In the genomic region with DNA sequence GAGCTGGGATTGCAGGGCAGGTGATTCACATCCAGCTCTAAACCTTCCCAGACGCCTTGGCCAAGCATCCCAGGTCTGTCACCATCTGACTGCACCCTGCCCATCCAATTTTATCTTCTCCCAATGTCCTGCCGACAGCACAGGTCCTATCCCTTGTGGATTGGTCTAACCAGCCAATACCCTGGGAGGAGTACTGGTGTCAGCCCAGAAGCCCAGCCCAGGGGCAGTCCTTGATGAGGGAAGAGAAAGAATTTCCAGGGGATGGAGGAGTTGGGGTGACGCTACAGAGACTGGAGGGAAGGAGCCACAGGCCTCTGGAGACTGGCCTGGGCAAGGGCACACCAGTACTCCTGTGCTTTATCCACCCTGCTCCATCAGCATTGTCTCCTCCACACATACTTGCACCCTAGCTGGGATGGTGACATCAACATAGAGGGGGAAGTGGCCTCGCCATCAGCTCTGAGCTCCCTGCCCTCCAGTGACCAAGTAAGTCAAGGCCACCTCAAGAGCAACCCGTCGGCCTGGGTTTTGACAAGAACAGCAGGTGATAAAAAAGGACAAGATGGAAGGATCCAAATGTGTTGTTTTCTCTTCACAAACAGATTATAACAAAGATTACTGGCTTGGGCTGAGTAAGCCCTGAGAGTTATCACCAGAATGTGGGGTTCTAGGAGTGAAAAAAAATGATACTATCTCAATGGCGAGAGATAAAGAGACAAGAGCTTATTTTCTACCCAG, we compare ENCODE assay signal across 18 cellular contexts.
DNase-seq lines count a peak whose midpoint lies in the region; ATAC-seq, FAIRE-seq and TF ChIP-seq lines count a peak whose summit lies in the region.
"Had no signal": no experiment of that assay in that cellular context is flagged by ENCODE, and none has a peak within 500 bp of the region (broad histone marks: within the 10 kb centered on the region; RNA-seq: fewer than 3 reads in every experiment).

No MANE protein-coding gene starts in this region.

- DNase-seq in WERI-Rb-1, result peak; percentile 29
- DNase-seq in urothelium cell line (ENCODE audit: low spot score), result no peak
- no peak for DNase-seq in activated CD4-positive, CD25-positive, alpha-beta regulatory T cell (lab: John Stamatoyannopoulos, UW)
- DNase-seq in testis, result no peak
- DNase-seq in cerebellar cortex (ENCODE audit: low spot score), result no peak
- DNase-seq: ACHN; Caco-2; CD4-positive, alpha-beta T cell; GOT3; H9 had no signal

- no peak for TF ChIP-seq CTCF in HEK293 (tag by site-specific recombination; IDR thresholded peaks at IDR 0.05)
- no peak for TF ChIP-seq CTCF in WERI-Rb-1 (IDR thresholded peaks at IDR 0.05; ENCODE audit: low read depth, low read length)
- no peak for TF ChIP-seq CTCF in gastroesophageal sphincter (IDR thresholded peaks at IDR 0.05)
- no peak for TF ChIP-seq CTCF in testis (IDR thresholded peaks at IDR 0.05)

- H3K36me3 ChIP-seq in HEK293 (ENCODE audit: control insufficient read depth in 2 of 2, insufficient read depth in 1 of 2, low read length in 2 of 2) (no peaks in the 10 kb centered on the region), WERI-Rb-1 (no peaks in the 10 kb centered on the region), gastroesophageal sphincter (no peaks in the 10 kb centered on the region), testis (ENCODE audit: low read depth, missing control alignments) (no peaks in the 10 kb centered on the region)

- CTCF ChIA-PET in HEK293 (lab: Yijun Ruan, JAX), result interaction anchor here (0.6 to 1.6 kb wide), 2 partner anchors 11 to 14 kb away, joined by 4 read pairs; no protein-coding TSS in a partner anchor

- peak; percentile 28 for ATAC-seq in gastroesophageal sphincter

- TF ChIP-seq EP300 in gastroesophageal sphincter (IDR thresholded peaks at IDR 0.05), result no peak

- H3K9me3 ChIP-seq in HEK293 (ENCODE audit: control insufficient read depth, insufficient read depth, low read depth, low read length) (no peaks in the 10 kb centered on the region), WERI-Rb-1 (ENCODE audit: severe bottlenecking) (peaks cover 13% of the 10 kb centered on the region), gastroesophageal sphincter (peaks cover 0 to 10% (median 0%) of the 10 kb centered on the region in 3 donors), testis (no peaks in the 10 kb centered on the region)
- H3K9me3 ChIP-seq: Caco-2 had no signal

- peak; percentile 42 for FAIRE-seq in urothelium cell line (lab: Jason Lieb, UNC)
- FAIRE-seq: A204.1, D721Med, G401.6, GM12891, GM19239 had no signal

- intact Hi-C loops in testis (cut with DNase I; ENCODE audit: low total_unique reads), result no loop called here

- H3K27ac ChIP-seq in HEK293 (ENCODE audit: extremely low read depth, low read depth, low read length) (no peak overlapping the region), WERI-Rb-1 (peak overlapping the region; percentile 20; the same call in 1 of the 2 replicates), gastroesophageal sphincter (no peak overlapping the region), testis (no peak overlapping the region)
- H3K27ac ChIP-seq: C4-2B had no signal

- no peaks in the 10 kb centered on the region for H3K27me3 ChIP-seq in WERI-Rb-1 (ENCODE audit: insufficient read depth, low read depth, severe bottlenecking)
- peaks cover 11% of the 10 kb centered on the region for H3K27me3 ChIP-seq in gastroesophageal sphincter
- H3K27me3 ChIP-seq in testis, result no peaks in the 10 kb centered on the region

- H3K4me3 ChIP-seq in HEK293 (ENCODE audit: low read depth, low read length), result no peak overlapping the region
- H3K4me3 ChIP-seq in WERI-Rb-1 (ENCODE audit: low read depth, low read length), result no peak overlapping the region
- H3K4me3 ChIP-seq in gastroesophageal sphincter, result no peak overlapping the region
- no peak overlapping the region for H3K4me3 ChIP-seq in testis

- POLR2A ChIA-PET in HEK293 (lab: Yijun Ruan, JAX), result no interaction called here

- H3K4me1 ChIP-seq in HEK293 (ENCODE audit: control insufficient read depth, insufficient read depth, low read length), result no peaks in the 10 kb centered on the region
- H3K4me1 ChIP-seq in gastroesophageal sphincter, result no peaks in the 10 kb centered on the region
- no peaks in the 10 kb centered on the region for H3K4me1 ChIP-seq in testis
- H3K4me1 ChIP-seq: Caco-2 had no signal

- WGBS in gastroesophageal sphincter (ENCODE audit: low coverage in 1 of 2), 2 donors, result 67 to 81% methylated on average over 1 to 6 of the region's 7 CpGs
- WGBS in testis, 2 donors, result 60 to 82% methylated on average over 6 to 7 of the region's 7 CpGs

- TF ChIP-seq POLR2A in gastroesophageal sphincter (IDR thresholded peaks at IDR 0.05), result no peak
- TF ChIP-seq POLR2A in testis (IDR thresholded peaks at IDR 0.05), result no peak

TF ChIP-seq in HEK293, 187 proteins besides CTCF, POLR2A, EP300 and RAD21:
- TF ChIP-seq ZNF677 (tag by site-specific recombination; IDR thresholded peaks at IDR 0.05) (peak; percentile 51; the same call in 1 of the 2 replicates), ZFP37 (tag by site-specific recombination; IDR thresholded peaks at IDR 0.05) (no peak), ZFP69B (tag by site-specific recombination; IDR thresholded peaks at IDR 0.05) (no peak), KLF7 (tag by site-specific recombination; IDR thresholded peaks at IDR 0.05; ENCODE audit: borderline replicate concordance) (no peak)
